ENCODE assay signal across 21 cellular contexts in the genomic region with DNA sequence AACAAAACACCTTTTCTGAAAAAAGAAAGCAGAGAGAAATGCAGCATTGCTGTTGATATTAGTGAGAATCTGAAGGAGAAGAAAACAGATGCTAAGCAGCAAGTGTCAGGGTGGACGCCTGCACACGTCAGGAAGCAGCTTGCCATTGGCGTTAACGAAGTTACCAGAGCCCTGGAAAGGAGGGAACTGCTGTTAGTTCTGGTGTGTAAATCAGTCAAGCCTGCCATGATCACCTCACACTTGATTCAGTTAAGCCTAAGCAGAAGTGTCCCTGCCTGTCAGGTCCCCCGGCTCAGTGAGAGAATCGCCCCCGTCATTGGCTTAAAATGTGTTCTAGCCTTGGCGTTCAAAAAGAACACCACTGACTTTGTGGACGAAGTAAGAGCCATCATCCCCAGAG. TPM values are rescaled to one million over a fixed set of nuclear protein-coding genes. Genes with fewer than 3 reads are reported as not detected.
DNase-seq lines count a peak whose midpoint lies in the region; ATAC-seq, FAIRE-seq and TF ChIP-seq lines count a peak whose summit lies in the region.
"Had no signal": no experiment of that assay in that cellular context is flagged by ENCODE, and none has a peak within 500 bp of the region (broad histone marks: within the 10 kb centered on the region; RNA-seq: fewer than 3 reads in every experiment).

No MANE protein-coding gene starts in this region.

- H3K36me3 ChIP-seq in mammary epithelial cell (ENCODE audit: insufficient read depth, low read length) (peaks cover 13% of the 10 kb centered on the region), breast epithelium (peaks cover 5% of the 10 kb centered on the region), endothelial cell of umbilical vein (ENCODE audit: control insufficient read depth in 2 of 2, extremely low read depth in 1 of 2, insufficient read depth in 2 of 2, low read length in 2 of 2) (peaks cover 14 to 18% of the 10 kb centered on the region in 2 experiments), transverse colon (peaks cover 0 to 34% (median 12%) of the 10 kb centered on the region in 4 donors)

- CTCF ChIA-PET in mammary epithelial cell (lab: Charles Lee; ENCODE audit: low non-redundant PET) (no interaction called here), endothelial cell of umbilical vein (lab: Charles Lee) (interaction anchor here (1.0 kb wide), 1 partner anchor 112 kb away, joined by 3 read pairs; no protein-coding TSS in a partner anchor)

- dilution Hi-C loops in mammary epithelial cell (cut with HindIII; ENCODE audit: low sequenced_read_pairs) (no loop called here), endothelial cell of umbilical vein (cut with MboI; ENCODE audit: extremely low pct_ligation_motif_present, low sequenced_read_pairs) (no loop called here)

- H3K4me2 ChIP-seq in mammary epithelial cell (ENCODE audit: insufficient read depth, low read depth, low read length) (no peak overlapping the region), endothelial cell of umbilical vein (ENCODE audit: insufficient read depth, low read length) (no peak overlapping the region)

- H3K9me3 ChIP-seq in mammary epithelial cell (replicated peaks; ENCODE audit: insufficient read depth, low read length) (no peaks in the 10 kb centered on the region), breast epithelium (no peaks in the 10 kb centered on the region), endothelial cell of umbilical vein (replicated peaks; ENCODE audit: control insufficient read depth, insufficient read depth, low read length) (no peaks in the 10 kb centered on the region), transverse colon (no peaks in the 10 kb centered on the region)
- H3K9me3 ChIP-seq: MG63 had no signal

- peaks cover 51% of the 10 kb centered on the region for H3K36me3 Mint-ChIP-seq in activated CD4-positive, alpha-beta T cell treated with anti-CD3 and anti-CD28 coated beads, Interleukin-2, amount 10 ng/mL, durations not matched to agents 24 days and 14 days (ENCODE audit: low read depth)

- H2AFZ ChIP-seq in mammary epithelial cell (ENCODE audit: low read depth, low read length) (no peak overlapping the region), endothelial cell of umbilical vein (ENCODE audit: low read depth, low read length) (no peak overlapping the region)

- TF ChIP-seq CTCF in mammary epithelial cell (conservative IDR thresholded peaks at IDR 0.05 in 1 of 2, IDR thresholded peaks at IDR 0.05 in 1 of 2; ENCODE audit: extremely low read depth in 1 of 2, insufficient read depth in 1 of 2, low read depth in 1 of 2, low read length in 2 of 2), result no peak
- no peak for TF ChIP-seq CTCF in breast epithelium (IDR thresholded peaks at IDR 0.05)
- no peak for TF ChIP-seq CTCF in endothelial cell of umbilical vein (IDR thresholded peaks at IDR 0.05; ENCODE audit: extremely low read depth in 1 of 2, insufficient read depth in 1 of 2, low read depth in 1 of 2, low read length in 2 of 2)
- TF ChIP-seq CTCF in transverse colon (IDR thresholded peaks at IDR 0.05), result no peak

- peaks cover 17% of the 10 kb centered on the region for H3K4me1 Mint-ChIP-seq in activated CD4-positive, alpha-beta T cell treated with anti-CD3 and anti-CD28 coated beads, Interleukin-2, amount 10 ng/mL, durations not matched to agents 24 days and 14 days

- H3K27ac Mint-ChIP-seq in activated CD4-positive, alpha-beta T cell treated with anti-CD3 and anti-CD28 coated beads, Interleukin-2, amount 10 ng/mL, durations not matched to agents 24 days and 14 days, result peak overlapping the region; percentile 18

- TF ChIP-seq POLR2A in breast epithelium (IDR thresholded peaks at IDR 0.05) (no peak), endothelial cell of umbilical vein (IDR thresholded peaks at IDR 0.05; ENCODE audit: low read depth, low read length) (peak; percentile 12), transverse colon (IDR thresholded peaks at IDR 0.05) (no peak)

- H3K4me3 Mint-ChIP-seq in activated CD4-positive, alpha-beta T cell treated with anti-CD3 and anti-CD28 coated beads, Interleukin-2, amount 10 ng/mL, durations not matched to agents 24 days and 14 days, result no peak overlapping the region
- H3K4me3 Mint-ChIP-seq: CD4-positive, alpha-beta memory T cell; H9 had no signal

- peaks cover 44% of the 10 kb centered on the region for H3K79me2 ChIP-seq in mammary epithelial cell (ENCODE audit: insufficient read depth, low read length)
- H3K79me2 ChIP-seq in endothelial cell of umbilical vein (ENCODE audit: control insufficient read depth, insufficient read depth, low read length), result peaks cover 27% of the 10 kb centered on the region

- no peak for TF ChIP-seq EP300 in transverse colon (IDR thresholded peaks at IDR 0.05; ENCODE audit: low read depth)

- 73% methylated on average over 9 of the region's 9 CpGs for WGBS in mammary epithelial cell (ENCODE audit: low coverage, missing lambda C conversion rate)
- WGBS in transverse colon (ENCODE audit: low coverage in 1 of 2), 2 donors, result 88 to 90% methylated on average over 9 of the region's 9 CpGs

- H3K4me3 ChIP-seq in mammary epithelial cell (replicated peaks in 1 of 3; ENCODE audit: insufficient read depth in 1 of 3, low read depth in 2 of 3, low read length in 3 of 3), result no peak overlapping the region
- no peak overlapping the region for H3K4me3 ChIP-seq in breast epithelium
- H3K4me3 ChIP-seq in endothelial cell of umbilical vein (replicated peaks in 1 of 3; ENCODE audit: insufficient read depth in 1 of 3, low read depth in 1 of 3, low read length in 3 of 3), result no peak overlapping the region
- no peak overlapping the region for H3K4me3 ChIP-seq in transverse colon
- H3K4me3 ChIP-seq: MG63 had no signal

- H3K9ac ChIP-seq in mammary epithelial cell (ENCODE audit: insufficient read depth, low read length) (no peak overlapping the region), endothelial cell of umbilical vein (replicated peaks; ENCODE audit: extremely low read depth, insufficient read depth, low read length) (no peak overlapping the region)

- peaks cover 9% of the 10 kb centered on the region for H3K4me1 ChIP-seq in mammary epithelial cell (ENCODE audit: insufficient read depth, low read length)
- H3K4me1 ChIP-seq in breast epithelium, result no peaks in the 10 kb centered on the region
- peaks cover 22% of the 10 kb centered on the region for H3K4me1 ChIP-seq in endothelial cell of umbilical vein (ENCODE audit: control insufficient read depth, extremely low read depth, insufficient read depth, low read length)
- H3K4me1 ChIP-seq in transverse colon, result peaks cover 13 to 34% (median 15%) of the 10 kb centered on the region in 4 donors

- in situ Hi-C loops in mammary epithelial cell (cut with MboI; ENCODE audit: low sequenced_read_pairs in 2 of 2) (loop anchor here in 1 of 2 donors (25.0 kb wide), 1 partner anchor 566 kb away; no protein-coding TSS in a partner anchor), transverse colon (cut with MboI; ENCODE audit: low pct_ligation_motif_present in 1 of 4, low pct_unique_long_range_greater_than_20kb in 1 of 4, low sequenced_read_pairs in 3 of 4) (loop anchor here in 3 of 4 donors (10.0 to 25.0 kb wide), 3 partner anchors 139 to 591 kb away; no protein-coding TSS in a partner anchor)

- no peak overlapping the region for H3K27ac ChIP-seq in mammary epithelial cell (ENCODE audit: insufficient read depth, low read depth, low read length)
- H3K27ac ChIP-seq in breast epithelium, result no peak overlapping the region
- H3K27ac ChIP-seq in endothelial cell of umbilical vein (ENCODE audit: insufficient read depth, low read depth, low read length), result no peak overlapping the region
- no peak overlapping the region for H3K27ac ChIP-seq in transverse colon

- no peaks in the 10 kb centered on the region for H3K9me3 Mint-ChIP-seq in activated CD4-positive, alpha-beta T cell treated with anti-CD3 and anti-CD28 coated beads, Interleukin-2, amount 10 ng/mL, durations not matched to agents 24 days and 14 days
- H3K9me3 Mint-ChIP-seq: H9 had no signal

- no peaks in the 10 kb centered on the region for H4K20me1 ChIP-seq in mammary epithelial cell (ENCODE audit: insufficient read depth, low read length)
- no peaks in the 10 kb centered on the region for H4K20me1 ChIP-seq in endothelial cell of umbilical vein (replicated peaks; ENCODE audit: control insufficient read depth, extremely low read depth, insufficient read depth, low read length)

- BruUV-seq in mammary epithelial cell (replicated peaks; lab: Mats Ljungman, UMichigan) (TSS peak; percentile 15), endothelial cell of umbilical vein (replicated peaks; lab: Mats Ljungman, UMichigan) (no TSS peak)

- no peaks in the 10 kb centered on the region for H3K9me1 ChIP-seq in endothelial cell of umbilical vein (replicated peaks; ENCODE audit: control insufficient read depth, extremely low read depth, insufficient read depth, low read length)

- no peak for FAIRE-seq in endothelial cell of umbilical vein (lab: Jason Lieb, UNC)

- H3K27me3 ChIP-seq in mammary epithelial cell (ENCODE audit: insufficient read depth, low read length) (no peaks in the 10 kb centered on the region), breast epithelium (no peaks in the 10 kb centered on the region), endothelial cell of umbilical vein (ENCODE audit: control insufficient read depth in 2 of 2, insufficient read depth in 2 of 2, low read length in 2 of 2) (no peaks in the 10 kb centered on the region), transverse colon (no peaks in the 10 kb centered on the region)
- H3K27me3 ChIP-seq: MG63 had no signal

- H3K27me3 Mint-ChIP-seq in activated CD4-positive, alpha-beta T cell treated with anti-CD3 and anti-CD28 coated beads, Interleukin-2, amount 10 ng/mL, durations not matched to agents 24 days and 14 days, result no peaks in the 10 kb centered on the region
- H3K27me3 Mint-ChIP-seq: CD4-positive, alpha-beta memory T cell had no signal

- POLR2A ChIA-PET in endothelial cell of umbilical vein (lab: Charles Lee), result no interaction called here

- no peak for DNase-seq in activated CD4-positive, alpha-beta T cell treated with anti-CD3 and anti-CD28 coated beads, Interleukin-2, amount 10 ng/mL, durations not matched to agents 24 days and 14 days
- no peak for DNase-seq in activated CD4-positive, alpha-beta T cell treated with anti-CD3 and anti-CD28 coated beads, Interleukin-2, amount 50 U/mL, for 4 hours
- DNase-seq in mammary epithelial cell (no peak), breast epithelium (ENCODE audit: low spot score in 2 of 2) (no peak), endothelial cell of umbilical vein (ENCODE audit: low read depth, low spot score) (no peak), HT-29 (ENCODE audit: low spot score) (no peak), transverse colon (no peak)
- DNase-seq: 8988T; Calu3; CD4-positive, alpha-beta memory T cell; DMS79; H9; IMR-90; Karpas-422; MG63; NCI-H1092; NCI-H146; NCI-H2081; NCI-H748 treated with DMSO at 0.1 percent for 48 hours; PC-3 had no signal

- intact Hi-C loops in activated CD4-positive, alpha-beta T cell treated with anti-CD3 and anti-CD28 coated beads, Interleukin-2, amount 10 ng/mL, durations not matched to agents 24 days and 14 days (cut with micrococcal nuclease), result no loop called here
- intact Hi-C loops in mammary epithelial cell (cut with micrococcal nuclease), result no loop called here
- intact Hi-C loops in breast epithelium (cut with DNase I; ENCODE audit: low total_unique reads), result no loop called here
- intact Hi-C loops in endothelial cell of umbilical vein (cut with micrococcal nuclease), result loop anchor here (10.0 kb wide), 1 partner anchor 271 kb away; the partner anchor contains the start of gene FAM171A1
- intact Hi-C loops in transverse colon (cut with DNase I; ENCODE audit: low total_unique reads), result no loop called here

- ATAC-seq in HG03565 (IDR thresholded peaks at IDR 0.05; ENCODE audit: unreplicated experiment), result no peak
- ATAC-seq: PC-3 had no signal

RNA-seq across cellular contexts. Expression of gene RPP38, which starts 6.4 kb away (rescaled TPM):
- total RNA-seq in activated CD4-positive, alpha-beta T cell treated with anti-CD3 and anti-CD28 coated beads, Interleukin-2, amount 10 ng/mL, durations not matched to agents 24 days and 14 days, result 22.6 and 23.3 TPM in 2 replicates
- total RNA-seq in mammary epithelial cell (10 to 100 TPM; 13.0 to 21.7 TPM), breast epithelium (10 to 100 TPM; 10.6 to 17.4 (median 16.8) TPM), endothelial cell of umbilical vein (10.3 and 10.6 TPM in 2 replicates), transverse colon (100 to 1,000 TPM in 1 of 4 donors, 10 to 100 TPM in 2, 1 to 10 TPM in 1; 4.1 to 103 (median 20.9) TPM)
- polyA plus RNA-seq in mammary epithelial cell (31.4 TPM), endothelial cell of umbilical vein (9.0 and 10.8 TPM in 2 replicates)
- polyA minus RNA-seq in mammary epithelial cell (7.0 TPM), endothelial cell of umbilical vein (6.7 and 13.2 TPM in 2 replicates)
- 14.5 and 16.3 TPM in 2 replicates for polyA plus RNA-seq in endothelial cell of umbilical vein (2011; cell fraction: cytosol; rRNA removed)
- polyA plus RNA-seq in endothelial cell of umbilical vein (2011; cell fraction: nucleus; rRNA removed), result 7.7 and 12.6 TPM in 2 replicates
- polyA plus RNA-seq in endothelial cell of umbilical vein (2012), result 17.8 and 18.3 TPM in 2 replicates
- 8.5 TPM for polyA minus RNA-seq in endothelial cell of umbilical vein (2011; cell fraction: cytosol; rRNA and poly(A)+ RNA removed)
- 4.0 and 4.7 TPM in 2 replicates for polyA minus RNA-seq in endothelial cell of umbilical vein (2011; cell fraction: nucleus; rRNA and poly(A)+ RNA removed)
- total RNA-seq in HT-29 (2014; rRNA removed; shearing (Covaris generic)), result 27.8 and 29.2 TPM in 2 replicates

RNA-seq across cellular contexts. Expression of gene ACBD7, which starts 14.9 kb away (rescaled TPM):
- total RNA-seq in activated CD4-positive, alpha-beta T cell treated with anti-CD3 and anti-CD28 coated beads, Interleukin-2, amount 10 ng/mL, durations not matched to agents 24 days and 14 days, result 1.0 and 1.3 TPM in 2 replicates
- total RNA-seq in mammary epithelial cell (under 1 TPM; 0.33 to 0.85 TPM), breast epithelium (1 to 10 TPM in 2 of 3 donors, not detected in 1; 1.0 to 1.1 TPM), endothelial cell of umbilical vein (1.7 and 2.8 TPM in 2 replicates), transverse colon (not detected)
- polyA plus RNA-seq in mammary epithelial cell (0.16 TPM), endothelial cell of umbilical vein (1.2 TPM in 2 replicates)
- polyA minus RNA-seq in mammary epithelial cell (not detected), endothelial cell of umbilical vein (0.74 and 0.90 TPM in 2 replicates)
- 1.4 and 1.5 TPM in 2 replicates for polyA plus RNA-seq in endothelial cell of umbilical vein (2011; cell fraction: cytosol; rRNA removed)
- polyA plus RNA-seq in endothelial cell of umbilical vein (2011; cell fraction: nucleus; rRNA removed), result 1.4 and 1.8 TPM in 2 replicates
- polyA plus RNA-seq in endothelial cell of umbilical vein (2012), result 0.61 and 1.4 TPM in 2 replicates
- polyA minus RNA-seq in endothelial cell of umbilical vein (2011; cell fraction: cytosol; rRNA and poly(A)+ RNA removed), result not detected
- polyA minus RNA-seq in endothelial cell of umbilical vein (2011; cell fraction: nucleus; rRNA and poly(A)+ RNA removed), result 0.43 and 1.6 TPM in 2 replicates
- total RNA-seq in HT-29 (2014; rRNA removed; shearing (Covaris generic)), result 5.9 and 7.4 TPM in 2 replicates
- total RNA-seq: CD4-positive, alpha-beta memory T cell had no signal
- polyA plus RNA-seq: CD4-positive, alpha-beta memory T cell had no signal

RNA-seq across cellular contexts. Expression of gene OLAH, which starts 59.8 kb away (rescaled TPM):
- 0.26 and 0.62 TPM in 2 replicates for total RNA-seq in activated CD4-positive, alpha-beta T cell treated with anti-CD3 and anti-CD28 coated beads, Interleukin-2, amount 10 ng/mL, durations not matched to agents 24 days and 14 days
- total RNA-seq in mammary epithelial cell (under 1 TPM; 0.67 to 0.68 TPM), breast epithelium (1 to 10 TPM; 1.1 to 2.6 (median 1.6) TPM), endothelial cell of umbilical vein (0.48 and 0.51 TPM in 2 replicates), transverse colon (not detected)
- polyA plus RNA-seq in mammary epithelial cell (0.60 TPM), endothelial cell of umbilical vein (0.13 and 0.26 TPM in 2 replicates)
- polyA minus RNA-seq in mammary epithelial cell (not detected), endothelial cell of umbilical vein (not detected in 2 replicates)
- 0.24 and 0.49 TPM in 2 replicates for polyA plus RNA-seq in endothelial cell of umbilical vein (2011; cell fraction: cytosol; rRNA removed)
- 0.24 and 0.38 TPM in 2 replicates for polyA plus RNA-seq in endothelial cell of umbilical vein (2011; cell fraction: nucleus; rRNA removed)
- polyA plus RNA-seq in endothelial cell of umbilical vein (2012), result 0.89 and 1.1 TPM in 2 replicates
- not detected for polyA minus RNA-seq in endothelial cell of umbilical vein (2011; cell fraction: cytosol; rRNA and poly(A)+ RNA removed)
- polyA minus RNA-seq in endothelial cell of umbilical vein (2011; cell fraction: nucleus; rRNA and poly(A)+ RNA removed), result not detected in 2 replicates
- total RNA-seq in HT-29 (2014; rRNA removed; shearing (Covaris generic)), result not detected in 2 replicates
- total RNA-seq: Calu3; CD4-positive, alpha-beta memory T cell; IMR-90; PC-3 had no signal
- polyA plus RNA-seq: IMR-90 had no signal
